In the genomic region with DNA sequence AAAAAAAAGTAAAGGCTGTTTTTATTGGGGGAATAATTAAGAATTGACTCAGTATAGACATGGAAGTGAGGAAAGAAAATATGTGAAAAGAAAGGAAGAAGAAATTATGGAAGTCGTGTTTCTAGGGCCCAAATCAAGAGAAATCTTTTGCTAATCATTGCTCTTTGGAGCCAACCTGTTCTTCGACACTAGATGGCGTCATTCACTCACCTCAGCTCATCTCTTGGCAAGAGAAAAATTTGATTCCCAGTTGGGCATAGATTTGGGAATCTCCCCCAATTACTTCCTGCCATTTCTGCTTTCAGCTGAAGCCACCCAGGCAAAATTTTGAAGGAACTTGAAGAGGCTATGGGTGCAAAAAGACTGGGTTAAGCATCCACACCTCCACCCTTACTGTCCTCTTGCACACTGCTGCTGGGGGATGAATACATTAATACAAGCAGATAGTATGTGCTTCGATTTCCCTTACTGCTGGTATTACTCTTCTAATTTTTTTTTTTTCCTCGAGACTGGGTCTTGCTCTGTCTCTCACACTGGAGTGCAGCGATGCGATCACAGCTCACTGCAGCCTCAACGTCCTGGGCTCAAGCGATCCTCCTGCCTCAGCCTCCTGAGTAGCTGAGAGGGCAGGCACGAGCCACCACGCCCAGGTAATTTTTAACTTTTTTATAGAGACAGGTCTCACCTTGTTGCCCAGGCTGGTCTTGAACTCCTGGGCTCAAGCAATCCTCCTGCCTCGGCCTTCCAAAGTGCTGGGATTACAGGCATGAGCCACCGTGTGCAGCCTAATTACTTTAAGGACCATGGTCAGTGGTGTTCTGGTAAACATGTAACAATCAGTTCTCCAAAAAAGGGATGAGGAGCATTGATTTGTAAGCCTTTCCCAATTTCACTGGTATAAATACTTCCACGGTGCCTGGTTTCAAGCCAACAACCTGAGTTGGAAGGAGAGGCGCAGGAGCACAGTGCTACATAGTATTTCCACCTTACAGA, we compare ENCODE assay signal across 9 cellular contexts. TPM values are rescaled to one million over a fixed set of nuclear protein-coding genes. Genes with fewer than 3 reads are reported as not detected.
DNase-seq lines count a peak whose midpoint lies in the region; ATAC-seq and TF ChIP-seq lines count a peak whose summit lies in the region.
"Had no signal": no experiment of that assay in that cellular context is flagged by ENCODE, and none has a peak within 500 bp of the region (broad histone marks: within the 10 kb centered on the region; RNA-seq: fewer than 3 reads in every experiment).

No MANE protein-coding gene starts in this region.

- no peak overlapping the region for H3K4me3 ChIP-seq in Caco-2 (ENCODE audit: low read depth, low read length)
- no peak overlapping the region for H3K4me3 ChIP-seq in brain microvascular endothelial cell (ENCODE audit: low read depth, low read length)
- H3K4me3 ChIP-seq in upper lobe of right lung, result no peak overlapping the region

- intact Hi-C loops in Caco-2 (cut with micrococcal nuclease; ENCODE audit: unreplicated experiment), result loop anchor here (1.0 kb wide), 3 partner anchors 19 to 313 kb away; no protein-coding TSS in a partner anchor
- intact Hi-C loops in upper lobe of right lung (cut with DNase I), result no loop called here

- DNase-seq in Caco-2, result peak in 1 of 2 experiments; percentile 64
- DNase-seq in NCI-H460 (ENCODE audit: extremely low read depth, low read depth), result peak; percentile 38
- DNase-seq in brain microvascular endothelial cell, result peak; percentile 23
- DNase-seq in kidney tubule cell (ENCODE audit: low spot score), result peak; percentile 65
- no peak for DNase-seq in upper lobe of right lung

- CTCF ChIA-PET in Caco-2 (lab: Charles Lee), result interaction anchor here (0.5 to 1.7 kb wide), 4 partner anchors 69 to 503 kb away, joined by 3 to 5 read pairs (median 3); no protein-coding TSS in a partner anchor

- in situ Hi-C loops in brain microvascular endothelial cell (cut with HindIII; ENCODE audit: low pct_ligation_motif_present, low sequenced_read_pairs), result no loop called here

- ATAC-seq in GM19452 (IDR thresholded peaks at IDR 0.05; ENCODE audit: unreplicated experiment), result peak; percentile 59
- ATAC-seq in upper lobe of right lung, result peak; percentile 66
- ATAC-seq in GM19035 (IDR thresholded peaks at IDR 0.05; ENCODE audit: unreplicated experiment), result no peak
- ATAC-seq in HG02642 (IDR thresholded peaks at IDR 0.05; ENCODE audit: poor library complexity, unreplicated experiment), result no peak

- H3K27ac ChIP-seq in brain microvascular endothelial cell (no peak overlapping the region), upper lobe of right lung (no peak overlapping the region)

- TF ChIP-seq CTCF in Caco-2 (IDR thresholded peaks at IDR 0.05; ENCODE audit: insufficient read depth in 1 of 2, low read depth in 1 of 2, low read length in 1 of 2, severe bottlenecking in 1 of 2, unreplicated experiment in 1 of 2) (peak; percentile 77 to 90), brain microvascular endothelial cell (IDR thresholded peaks at IDR 0.05; ENCODE audit: low read depth, low read length, missing control alignments) (peak; percentile 82), upper lobe of right lung (IDR thresholded peaks at IDR 0.05) (peak; percentile 69)

- H3K36me3 Mint-ChIP-seq in Caco-2 (ENCODE audit: insufficient read depth, unreplicated experiment), result peaks cover 29% of the 10 kb centered on the region

- H3K9me3 Mint-ChIP-seq in Caco-2 (ENCODE audit: unreplicated experiment), result peaks cover 15% of the 10 kb centered on the region
- H3K9me3 Mint-ChIP-seq: T-helper 1 cell treated with Interleukin-12 subunit alpha and Interleukin-12 subunit beta and Interleukin-4 antibody, amounts not matched to agents 30 μg/mL and 1 μg/mL, for 36 hours had no signal

- H3K36me3 ChIP-seq in Caco-2 (ENCODE audit: control insufficient read depth, insufficient read depth, low read length), result peaks cover 3% of the 10 kb centered on the region; the same call in 1 of the 2 replicates
- H3K36me3 ChIP-seq in brain microvascular endothelial cell (replicated peaks), result peaks cover 23% of the 10 kb centered on the region
- peaks cover 29% of the 10 kb centered on the region for H3K36me3 ChIP-seq in upper lobe of right lung

- no peak overlapping the region for H3K4me3 Mint-ChIP-seq in Caco-2 (ENCODE audit: unreplicated experiment)
- H3K4me3 Mint-ChIP-seq: T-helper 1 cell treated with Interleukin-12 subunit alpha and Interleukin-12 subunit beta and Interleukin-4 antibody, amounts not matched to agents 30 μg/mL and 1 μg/mL, for 36 hours had no signal

- no TSS peak for BruUV-seq in Caco-2 (replicated peaks; lab: Mats Ljungman, UMichigan)

- POLR2A ChIA-PET in Caco-2 (lab: Charles Lee), result interaction anchor here (0.6 kb wide), 1 partner anchor 300 kb away, joined by 3 read pairs; no protein-coding TSS in a partner anchor

- H3K27me3 Mint-ChIP-seq in Caco-2 (ENCODE audit: insufficient read depth, unreplicated experiment), result no peaks in the 10 kb centered on the region

- no peaks in the 10 kb centered on the region for H3K9me3 ChIP-seq in Caco-2
- no peaks in the 10 kb centered on the region for H3K9me3 ChIP-seq in upper lobe of right lung

- H3K4me1 ChIP-seq in Caco-2 (peaks cover 4% of the 10 kb centered on the region), upper lobe of right lung (no peaks in the 10 kb centered on the region)

- H3K27ac Mint-ChIP-seq in Caco-2 (ENCODE audit: unreplicated experiment), result no peak overlapping the region
- H3K27ac Mint-ChIP-seq: T-helper 1 cell treated with Interleukin-12 subunit alpha and Interleukin-12 subunit beta and Interleukin-4 antibody, amounts not matched to agents 30 μg/mL and 1 μg/mL, for 36 hours had no signal

- peaks cover 11% of the 10 kb centered on the region for H3K4me1 Mint-ChIP-seq in Caco-2 (ENCODE audit: low read depth, unreplicated experiment)

- H3K27me3 ChIP-seq in Caco-2 (replicated peaks; ENCODE audit: control insufficient read depth, insufficient read depth, low read length) (no peaks in the 10 kb centered on the region), brain microvascular endothelial cell (replicated peaks) (no peaks in the 10 kb centered on the region), upper lobe of right lung (no peaks in the 10 kb centered on the region)

RNA-seq across cellular contexts. Expression of gene PSMD7, which starts 13.5 kb away (rescaled TPM):
- total RNA-seq in Caco-2 (2022) (182 and 191 TPM in 2 replicates), upper lobe of right lung (59.7 TPM)
- 115 and 116 TPM in 2 replicates for total RNA-seq in NCI-H460 (2014; rRNA removed; shearing (Covaris generic))
- 129 and 173 TPM in 2 replicates for polyA plus RNA-seq in NCI-H460 (2014; cell fraction: nucleus; rRNA removed)

Comparison
In these comparisons a context has a peak if more than half of its experiments do, and no peak if none do; other contexts are left out.
1. ATAC-seq: peak in GM19452 (single experiment) and upper lobe of right lung (single experiment); none in GM19035 (single experiment) and HG02642 (single experiment).
2. Peak in every context shown above with its lines, with median percentiles within 50 percentile points of each other: CTCF ChIP-seq.